ENCODE assay signal across 8 cellular contexts in the genomic region with DNA sequence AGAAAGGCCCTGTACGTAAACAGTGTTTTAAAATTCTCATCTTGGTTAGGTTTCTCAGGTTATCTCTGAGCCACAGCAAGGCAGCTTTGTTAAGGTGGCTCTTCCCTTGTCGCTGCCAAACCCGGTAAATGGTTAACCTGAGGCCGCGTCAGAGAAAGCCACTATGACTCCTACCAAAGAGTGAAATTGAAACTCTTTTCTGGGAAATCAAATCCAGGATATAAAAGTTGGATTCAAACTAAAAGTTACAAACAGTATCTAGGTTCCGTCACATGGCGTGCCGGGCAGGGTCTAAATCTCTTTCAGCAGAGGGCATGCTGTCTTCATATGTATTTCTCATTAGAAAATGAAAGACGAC. TPM values are rescaled to one million over a fixed set of nuclear protein-coding genes. Genes with fewer than 3 reads are reported as not detected.
A peak's percentile ranks its signal among the peaks of the same experiment; 100 is the strongest.
DNase-seq lines count a peak whose midpoint lies in the region; ATAC-seq and TF ChIP-seq lines count a peak whose summit lies in the region.

No MANE protein-coding gene starts in this region.

- H3K4me3 ChIP-seq in AG04449 (ENCODE audit: low read depth, low read length) = peak overlapping the region; percentile 83
- peak overlapping the region; percentile 92 for H3K4me3 ChIP-seq in astrocyte of the spinal cord (ENCODE audit: low read depth, low read length)
- peak overlapping the region; percentile 48 to 79 (median 66) for H3K4me3 ChIP-seq in spleen

- H3K9me3 ChIP-seq in spleen = peaks cover 0 to 5% (median 0%) of the 10 kb centered on the region in 8 donors

- no peaks in the 10 kb centered on the region for H3K27me3 ChIP-seq in spleen (replicated peaks in 1 of 7)

- WGBS in spleen, 5 donors = 0 to 1% (median 0%) methylated on average over 9 of the region's 9 CpGs

- TF ChIP-seq CTCF in AG04449 (IDR thresholded peaks at IDR 0.05; ENCODE audit: insufficient read depth, low read length, missing control alignments) (no peak), RWPE1 (conservative IDR thresholded peaks at IDR 0.05; ENCODE audit: low read depth) (peak; percentile 39; the same call in 1 of the 2 replicates), astrocyte of the spinal cord (IDR thresholded peaks at IDR 0.05; ENCODE audit: low read depth, low read length) (no peak), spleen (IDR thresholded peaks at IDR 0.05 in 8 of 11, conservative IDR thresholded peaks at IDR 0.05 in 3 of 11) (peak in 1 of 11 experiments; percentile 5)

- TF ChIP-seq POLR2A in spleen (IDR thresholded peaks at IDR 0.05) = no peak

- in situ Hi-C loops in astrocyte of the spinal cord (cut with HindIII; ENCODE audit: low sequenced_read_pairs) = no loop called here

- H3K36me3 ChIP-seq in spleen = no peaks in the 10 kb centered on the region

- CTCF ChIA-PET in AG04449 (lab: Yijun Ruan, JAX) (interaction anchor here (0.6 to 7.1 kb wide), 22 partner anchors 10 to 652 kb away, joined by 3 to 113 read pairs (median 4); no protein-coding TSS in a partner anchor), RWPE1 (lab: Yijun Ruan, JAX) (interaction anchor here (0.6 to 1.1 kb wide), 3 partner anchors 10 to 116 kb away, joined by 3 to 4 read pairs (median 3); no protein-coding TSS in a partner anchor)

- H3K4me1 ChIP-seq in spleen = peaks cover 14 to 50% (median 28%) of the 10 kb centered on the region in 6 donors

- H3K27ac ChIP-seq in RWPE1 (peak overlapping the region; percentile 91), spleen (peak overlapping the region; percentile 90 to 98 (median 94))

- ATAC-seq in GM18868 (IDR thresholded peaks at IDR 0.05; ENCODE audit: unreplicated experiment) (peak; percentile 36), HG03103 (IDR thresholded peaks at IDR 0.05; ENCODE audit: low read depth, unreplicated experiment) (peak; percentile 33)

- intact Hi-C loops in spleen (cut with DNase I; ENCODE audit: low total_unique reads) = loop anchor here (10.0 kb wide), 1 partner anchor 465 kb away; no protein-coding TSS in a partner anchor

- no peak for DNase-seq in AG04449 (ENCODE audit: low read depth, low spot score)
- peak; percentile 23 for DNase-seq in RWPE1 (ENCODE audit: low spot score)
- DNase-seq in astrocyte of the spinal cord (ENCODE audit: low read depth, low spot score) = no peak
- peak; percentile 51 for DNase-seq in iPS-NIHi7 (ENCODE audit: extremely low spot score)
- DNase-seq in spleen = peak; percentile 80
- no peak for DNase-seq in SIG-M5 treated with dmso at 0.1 percent for 504 hours (lab: John Stamatoyannopoulos, UW; ENCODE audit: unreplicated experiment)

- POLR2A ChIA-PET in AG04449 (lab: Yijun Ruan, JAX) (interaction anchor here (1.4 kb wide), 1 partner anchor 115 kb away, joined by 4 read pairs; no protein-coding TSS in a partner anchor), RWPE1 (lab: Yijun Ruan, JAX; ENCODE audit: low non-redundant PET) (no interaction called here)

RNA-seq across cellular contexts. Expression of a gene that starts 0.4 kb away (rescaled TPM):
- total RNA-seq in spleen = 1 to 10 TPM; 4.5 to 9.3 (median 8.4) TPM
- 1 to 10 TPM; 5.2 to 7.0 (median 5.4) TPM for polyA plus RNA-seq in spleen

Comparison
In these comparisons a context has a peak if more than half of its experiments do, and no peak if none do; other contexts are left out.
1. DNase-seq: peak in RWPE1 (single experiment), iPS-NIHi7 (single experiment) and spleen (single experiment); none in AG04449 (single experiment), astrocyte of the spinal cord (single experiment) and SIG-M5 treated with dmso at 0.1 percent for 504 hours (single experiment).
2. Peak in every context shown above with its lines, with median percentiles within 50 percentile points of each other: H3K4me3 ChIP-seq.